In the genomic region with DNA sequence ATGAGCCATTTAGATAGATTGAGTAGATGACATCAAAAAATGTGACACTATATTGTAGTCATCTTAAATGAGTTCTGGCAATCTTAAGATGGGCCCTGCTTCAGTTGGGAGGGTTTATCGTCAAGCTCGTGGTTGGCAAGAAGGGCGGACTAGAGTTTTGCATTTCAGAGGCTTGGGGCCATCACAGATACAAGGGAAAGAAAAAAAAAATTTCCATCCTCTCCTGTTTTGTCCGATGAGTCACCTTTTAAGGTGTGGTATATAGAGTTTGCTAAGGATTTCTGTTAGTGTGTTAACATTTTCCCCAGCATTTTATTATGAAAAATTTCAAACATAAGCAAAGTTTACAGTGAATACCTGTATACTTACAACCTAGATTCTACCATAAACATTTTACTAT, we compare ENCODE assay signal across 33 cellular contexts. TPM values are rescaled to one million over a fixed set of nuclear protein-coding genes. Genes with fewer than 3 reads are reported as not detected.
DNase-seq lines count a peak whose midpoint lies in the region; ATAC-seq and TF ChIP-seq lines count a peak whose summit lies in the region.
"Had no signal": no experiment of that assay in that cellular context is flagged by ENCODE, and none has a peak within 500 bp of the region (broad histone marks: within the 10 kb centered on the region; RNA-seq: fewer than 3 reads in every experiment).

No MANE protein-coding gene starts in this region.

- H3K27ac ChIP-seq in OCI-LY3 (ENCODE audit: low read length), result peak overlapping the region; percentile 99
- H3K27ac ChIP-seq in mammary epithelial cell (ENCODE audit: insufficient read depth, low read depth, low read length), result no peak overlapping the region
- H3K27ac ChIP-seq: heart right ventricle, right atrium auricular region, stomach, tibial nerve had no signal

- H3K27me3 ChIP-seq in OCI-LY3 (ENCODE audit: low read depth, low read length) (no peaks in the 10 kb centered on the region), mammary epithelial cell (ENCODE audit: insufficient read depth, low read length) (no peaks in the 10 kb centered on the region)
- H3K27me3 ChIP-seq: esophagus muscularis mucosa, heart right ventricle, right atrium auricular region, SJSA1, stomach, tibial nerve had no signal

- no peaks in the 10 kb centered on the region for H3K27me3 Mint-ChIP-seq in activated naive CD4-positive, alpha-beta T cell treated with anti-CD3 and anti-CD28 coated beads, Interleukin-2, amount 50 U/mL, for 24 hours
- H3K27me3 Mint-ChIP-seq in activated naive CD4-positive, alpha-beta T cell treated with anti-CD3 and anti-CD28 coated beads, Interleukin-2, amount 10 ng/mL, durations not matched to agents 7 days and 5 days, result no peaks in the 10 kb centered on the region
- no peaks in the 10 kb centered on the region for H3K27me3 Mint-ChIP-seq in stimulated activated naive CD8-positive, alpha-beta T cell treated with anti-CD3 and anti-CD28 coated beads, Interleukin-15, Interleukin-2, amounts not matched to agents 100 ng/mL and 50 ng/mL, for 24 hours
- H3K27me3 Mint-ChIP-seq: B cell; CD4-positive, alpha-beta memory T cell had no signal

- peaks cover 24% of the 10 kb centered on the region for H3K4me1 Mint-ChIP-seq in activated naive CD4-positive, alpha-beta T cell treated with anti-CD3 and anti-CD28 coated beads, Interleukin-2, amount 50 U/mL, for 24 hours
- H3K4me1 Mint-ChIP-seq in activated naive CD4-positive, alpha-beta T cell treated with anti-CD3 and anti-CD28 coated beads, Interleukin-2, amount 10 ng/mL, durations not matched to agents 7 days and 5 days, result peaks cover 14% of the 10 kb centered on the region
- H3K4me1 Mint-ChIP-seq in stimulated activated naive CD8-positive, alpha-beta T cell treated with anti-CD3 and anti-CD28 coated beads, Interleukin-15, Interleukin-2, amounts not matched to agents 100 ng/mL and 50 ng/mL, for 24 hours (ENCODE audit: low read depth), result peaks cover 27% of the 10 kb centered on the region

- 9% methylated on average over 4 of the region's 4 CpGs for WGBS in mammary epithelial cell (ENCODE audit: low coverage, missing lambda C conversion rate)

- CTCF ChIA-PET in activated naive CD4-positive, alpha-beta T cell treated with anti-CD3 and anti-CD28 coated beads, Interleukin-2, amount 10 ng/mL, durations not matched to agents 7 days and 5 days (lab: Charles Lee), result no interaction called here
- CTCF ChIA-PET in mammary epithelial cell (lab: Charles Lee; ENCODE audit: low non-redundant PET), result no interaction called here

- intact Hi-C loops in mammary epithelial cell (cut with micrococcal nuclease), result loop anchor here (2.0 kb wide), 1 partner anchor 59 kb away; no protein-coding TSS in a partner anchor

- DNase-seq in activated naive CD4-positive, alpha-beta T cell treated with anti-CD3 and anti-CD28 coated beads, Interleukin-2, amount 10 ng/mL, durations not matched to agents 7 days and 5 days, result no peak
- DNase-seq in mammary epithelial cell (peak; percentile 36), MV-4-11 (lab: John Stamatoyannopoulos, UW) (no peak)
- no peak for DNase-seq in activated CD8-positive, alpha-beta memory T cell treated with anti-CD3 and anti-CD28 coated beads, Interleukin-2, amount 50 U/mL, for 48 hours
- DNase-seq: ACHN; activated CD4-positive, alpha-beta T cell treated with anti-CD3 and anti-CD28 coated beads, Interleukin-2, amount 50 U/mL, for 1 hour; activated effector memory CD4-positive, alpha-beta T cell treated with Interleukin-2 at 50 U/mL for 16 hours; caudate nucleus; CD4-positive, alpha-beta memory T cell; cortex of kidney; endodermal cell; foreskin melanocyte; H7; heart right ventricle; kidney; NCI-H1105; NCI-H187; NCI-H446 treated with DMSO at 0.1 percent for 48 hours; NCI-H774; small intestine; stomach; T-helper 9 cell had no signal

- H2AFZ ChIP-seq in OCI-LY3 (ENCODE audit: low read depth, low read length) (no peak overlapping the region), mammary epithelial cell (ENCODE audit: low read depth, low read length) (no peak overlapping the region)

- H3K9me3 ChIP-seq in OCI-LY3 (ENCODE audit: insufficient read depth, low read length) (no peaks in the 10 kb centered on the region), mammary epithelial cell (replicated peaks; ENCODE audit: insufficient read depth, low read length) (no peaks in the 10 kb centered on the region)
- H3K9me3 ChIP-seq: esophagus muscularis mucosa, heart right ventricle, right atrium auricular region, SJSA1, stomach, tibial nerve had no signal

- H3K4me2 ChIP-seq in OCI-LY3 (ENCODE audit: low read length), result peak overlapping the region; percentile 81
- peak overlapping the region; percentile 41 for H3K4me2 ChIP-seq in mammary epithelial cell (ENCODE audit: insufficient read depth, low read depth, low read length)

- H3K4me3 Mint-ChIP-seq in activated naive CD4-positive, alpha-beta T cell treated with anti-CD3 and anti-CD28 coated beads, Interleukin-2, amount 50 U/mL, for 24 hours, result no peak overlapping the region
- H3K4me3 Mint-ChIP-seq in activated naive CD4-positive, alpha-beta T cell treated with anti-CD3 and anti-CD28 coated beads, Interleukin-2, amount 10 ng/mL, durations not matched to agents 7 days and 5 days, result no peak overlapping the region
- no peak overlapping the region for H3K4me3 Mint-ChIP-seq in stimulated activated naive CD8-positive, alpha-beta T cell treated with anti-CD3 and anti-CD28 coated beads, Interleukin-15, Interleukin-2, amounts not matched to agents 100 ng/mL and 50 ng/mL, for 24 hours
- H3K4me3 Mint-ChIP-seq: B cell; CD4-positive, alpha-beta memory T cell; endodermal cell; mesothelial cell of epicardium had no signal

- no peak for ATAC-seq in GM19395 (IDR thresholded peaks at IDR 0.05; ENCODE audit: unreplicated experiment)
- ATAC-seq: heart right ventricle had no signal

- in situ Hi-C loops in mammary epithelial cell (cut with MboI; ENCODE audit: low sequenced_read_pairs in 2 of 2), result no loop called here

- dilution Hi-C loops in mammary epithelial cell (cut with HindIII; ENCODE audit: low sequenced_read_pairs), result no loop called here

- BruUV-seq in mammary epithelial cell (replicated peaks; lab: Mats Ljungman, UMichigan), result no TSS peak

- TF ChIP-seq CTCF in OCI-LY3 (IDR thresholded peaks at IDR 0.05; ENCODE audit: low read depth, low read length) (no peak), mammary epithelial cell (conservative IDR thresholded peaks at IDR 0.05 in 1 of 2, IDR thresholded peaks at IDR 0.05 in 1 of 2; ENCODE audit: extremely low read depth in 1 of 2, insufficient read depth in 1 of 2, low read depth in 1 of 2, low read length in 2 of 2) (no peak)

- no peaks in the 10 kb centered on the region for H4K20me1 ChIP-seq in OCI-LY3 (ENCODE audit: insufficient read depth, low read length)
- no peaks in the 10 kb centered on the region for H4K20me1 ChIP-seq in mammary epithelial cell (ENCODE audit: insufficient read depth, low read length)

- H3K79me2 ChIP-seq in OCI-LY3 (ENCODE audit: low read length), result peaks cover 10% of the 10 kb centered on the region; the same call in 1 of the 2 replicates
- H3K79me2 ChIP-seq in mammary epithelial cell (ENCODE audit: insufficient read depth, low read length), result peaks cover 3% of the 10 kb centered on the region

- H3K4me1 ChIP-seq in OCI-LY3 (ENCODE audit: low read length), result peaks cover 52% of the 10 kb centered on the region
- peaks cover 11% of the 10 kb centered on the region for H3K4me1 ChIP-seq in mammary epithelial cell (ENCODE audit: insufficient read depth, low read length)

- H3K9ac ChIP-seq in OCI-LY3 (ENCODE audit: low read length), result peak overlapping the region; percentile 77
- no peak overlapping the region for H3K9ac ChIP-seq in mammary epithelial cell (ENCODE audit: insufficient read depth, low read length)

- H3K36me3 Mint-ChIP-seq in activated naive CD4-positive, alpha-beta T cell treated with anti-CD3 and anti-CD28 coated beads, Interleukin-2, amount 50 U/mL, for 24 hours, result peaks cover 11% of the 10 kb centered on the region
- H3K36me3 Mint-ChIP-seq in activated naive CD4-positive, alpha-beta T cell treated with anti-CD3 and anti-CD28 coated beads, Interleukin-2, amount 10 ng/mL, durations not matched to agents 7 days and 5 days, result peaks cover 70% of the 10 kb centered on the region
- peaks cover 58% of the 10 kb centered on the region for H3K36me3 Mint-ChIP-seq in stimulated activated naive CD8-positive, alpha-beta T cell treated with anti-CD3 and anti-CD28 coated beads, Interleukin-15, Interleukin-2, amounts not matched to agents 100 ng/mL and 50 ng/mL, for 24 hours (ENCODE audit: low read depth)

- H3K4me3 ChIP-seq in OCI-LY3 (ENCODE audit: low read length), result peak overlapping the region; percentile 74
- H3K4me3 ChIP-seq in mammary epithelial cell (replicated peaks in 1 of 3; ENCODE audit: insufficient read depth in 1 of 3, low read depth in 2 of 3, low read length in 3 of 3), result no peak overlapping the region
- H3K4me3 ChIP-seq: esophagus muscularis mucosa, heart right ventricle, right atrium auricular region, SJSA1, stomach, tibial nerve had no signal

- H3K9me3 Mint-ChIP-seq in activated naive CD4-positive, alpha-beta T cell treated with anti-CD3 and anti-CD28 coated beads, Interleukin-2, amount 50 U/mL, for 24 hours, result no peaks in the 10 kb centered on the region
- no peaks in the 10 kb centered on the region for H3K9me3 Mint-ChIP-seq in activated naive CD4-positive, alpha-beta T cell treated with anti-CD3 and anti-CD28 coated beads, Interleukin-2, amount 10 ng/mL, durations not matched to agents 7 days and 5 days
- no peaks in the 10 kb centered on the region for H3K9me3 Mint-ChIP-seq in stimulated activated naive CD8-positive, alpha-beta T cell treated with anti-CD3 and anti-CD28 coated beads, Interleukin-15, Interleukin-2, amounts not matched to agents 100 ng/mL and 50 ng/mL, for 24 hours
- H3K9me3 Mint-ChIP-seq: CD4-positive, alpha-beta memory T cell; endodermal cell; mesothelial cell of epicardium had no signal

- H3K27ac Mint-ChIP-seq in activated naive CD4-positive, alpha-beta T cell treated with anti-CD3 and anti-CD28 coated beads, Interleukin-2, amount 50 U/mL, for 24 hours, result peak overlapping the region; percentile 13
- no peak overlapping the region for H3K27ac Mint-ChIP-seq in activated naive CD4-positive, alpha-beta T cell treated with anti-CD3 and anti-CD28 coated beads, Interleukin-2, amount 10 ng/mL, durations not matched to agents 7 days and 5 days
- peak overlapping the region; percentile 65 for H3K27ac Mint-ChIP-seq in stimulated activated naive CD8-positive, alpha-beta T cell treated with anti-CD3 and anti-CD28 coated beads, Interleukin-15, Interleukin-2, amounts not matched to agents 100 ng/mL and 50 ng/mL, for 24 hours
- H3K27ac Mint-ChIP-seq: B cell, endodermal cell, mesothelial cell of epicardium had no signal

- H3K36me3 ChIP-seq in OCI-LY3 (replicated peaks; ENCODE audit: low read depth, low read length) (peaks cover 50% of the 10 kb centered on the region), mammary epithelial cell (ENCODE audit: insufficient read depth, low read length) (peaks cover 8% of the 10 kb centered on the region)

RNA-seq across cellular contexts. Expression of a gene that starts 31.8 kb away (rescaled TPM):
- not detected for total RNA-seq in mammary epithelial cell
- 0.02 TPM for polyA plus RNA-seq in mammary epithelial cell
- polyA minus RNA-seq in mammary epithelial cell, result not detected
- total RNA-seq: RPMI7951 had no signal
